ENCODE assay signal across 10 cellular contexts in genomic region chr14:73461478-73462077, GRCh38. TPM values are rescaled to one million over a fixed set of nuclear protein-coding genes. Genes with fewer than 3 reads are reported as not detected.
A peak's percentile ranks its signal among the peaks of the same experiment; 100 is the strongest.
DNase-seq lines count a peak whose midpoint lies in the region; ATAC-seq lines count a peak whose summit lies in the region.
"Had no signal": no experiment of that assay in that cellular context is flagged by ENCODE, and none has a peak within 500 bp of the region (broad histone marks: within the 10 kb centered on the region; RNA-seq: fewer than 3 reads in every experiment).

No MANE protein-coding gene starts in this region.

- peak overlapping the region; percentile 92 for H3K27ac ChIP-seq in ACC112 (ENCODE audit: low read depth, low read length)
- no peak overlapping the region for H3K27ac ChIP-seq in Karpas-422 (ENCODE audit: low read length)
- peak overlapping the region; percentile 21 for H3K27ac ChIP-seq in cingulate gyrus (ENCODE audit: low read depth, low read length)
- peak overlapping the region; percentile 84 for H3K27ac ChIP-seq in muscle layer of duodenum (ENCODE audit: low read length)
- H3K27ac ChIP-seq: foreskin keratinocyte had no signal

- no peak for DNase-seq in Karpas-422
- DNase-seq in activated T-cell treated with anti-CD3 and anti-CD28 coated beads, Interleukin-2, amount 50 U/mL, for 48 hours: no peak
- DNase-seq: foreskin keratinocyte, T-cell had no signal

- H3K36me3 ChIP-seq in ACC112 (ENCODE audit: insufficient read depth, low read length): no peaks in the 10 kb centered on the region
- H3K36me3 ChIP-seq in Karpas-422 (ENCODE audit: insufficient read depth, low read length): no peaks in the 10 kb centered on the region
- H3K36me3 ChIP-seq in muscle layer of duodenum (ENCODE audit: control insufficient read depth in 1 of 2, insufficient read depth in 2 of 2, low read length in 2 of 2): no peaks in the 10 kb centered on the region

- no peak overlapping the region for H3K9ac ChIP-seq in Karpas-422 (ENCODE audit: low read length)

- H3K4me2 ChIP-seq in Karpas-422 (ENCODE audit: low read depth, low read length, poor library complexity, severe bottlenecking): peak overlapping the region; percentile 10

- H3K79me2 ChIP-seq in ACC112 (ENCODE audit: control insufficient read depth, insufficient read depth, low read length, unreplicated experiment) (peaks cover 24% of the 10 kb centered on the region), Karpas-422 (ENCODE audit: low read length) (peaks cover 15% of the 10 kb centered on the region)

- no peaks in the 10 kb centered on the region for H3K9me3 ChIP-seq in Karpas-422 (ENCODE audit: low read length)
- no peaks in the 10 kb centered on the region for H3K9me3 ChIP-seq in muscle layer of duodenum (ENCODE audit: control insufficient read depth in 1 of 2, low read length in 2 of 2)

- H3K27me3 ChIP-seq in ACC112 (ENCODE audit: insufficient read depth, low read length) (no peaks in the 10 kb centered on the region), Karpas-422 (ENCODE audit: low read length) (no peaks in the 10 kb centered on the region), muscle layer of duodenum (ENCODE audit: low read depth, low read length) (no peaks in the 10 kb centered on the region)
- H3K27me3 ChIP-seq: foreskin keratinocyte had no signal

- H3K9me2 ChIP-seq in Karpas-422 (replicated peaks; ENCODE audit: insufficient read depth, low read length): no peaks in the 10 kb centered on the region

- ATAC-seq in GM21825 (IDR thresholded peaks at IDR 0.05; ENCODE audit: unreplicated experiment) (no peak), GM19452 (IDR thresholded peaks at IDR 0.05; ENCODE audit: unreplicated experiment) (no peak), GM21529 (IDR thresholded peaks at IDR 0.05; ENCODE audit: unreplicated experiment) (no peak)
- ATAC-seq: foreskin keratinocyte, T-cell had no signal

- H3K4me3 ChIP-seq in ACC112 (ENCODE audit: low read depth, low read length): peak overlapping the region; percentile 70
- H3K4me3 ChIP-seq in Karpas-422 (ENCODE audit: low read length): no peak overlapping the region
- peak overlapping the region; percentile 49 for H3K4me3 ChIP-seq in muscle layer of duodenum (ENCODE audit: low read depth in 1 of 2, low read length in 2 of 2)

- peaks cover 13% of the 10 kb centered on the region; the same call in 1 of the 2 replicates for H4K20me1 ChIP-seq in Karpas-422 (ENCODE audit: insufficient read depth, low read depth, low read length)

- H2AFZ ChIP-seq in ACC112 (ENCODE audit: low read length, unreplicated experiment) (peak overlapping the region; percentile 40), Karpas-422 (ENCODE audit: low read length) (peak overlapping the region; percentile 45; the same call in 1 of the 2 replicates)

- H3K4me1 ChIP-seq in ACC112 (ENCODE audit: control insufficient read depth, insufficient read depth, low read length, unreplicated experiment) (peaks cover 64% of the 10 kb centered on the region), Karpas-422 (ENCODE audit: low read length) (peaks cover 63% of the 10 kb centered on the region), muscle layer of duodenum (ENCODE audit: control insufficient read depth in 1 of 2, insufficient read depth in 2 of 2, low read length in 2 of 2) (peaks cover 31 to 72% of the 10 kb centered on the region in 2 donors)

RNA-seq across cellular contexts. Expression of gene NUMB, which starts 3.2 kb away (rescaled TPM):
- 36.0 and 41.1 TPM in 2 replicates for total RNA-seq in Karpas-422 (2014; rRNA removed; shearing (Covaris generic); ENCODE audit: low replicate concordance)

RNA-seq across cellular contexts. Expression of gene RIOX1, which starts 29.2 kb away (rescaled TPM):
- total RNA-seq in Karpas-422 (2014; rRNA removed; shearing (Covaris generic); ENCODE audit: low replicate concordance): 23.1 and 36.8 TPM in 2 replicates
